In genomic region chr10:3948843-3949242, GRCh38 we compare ENCODE assay signal across 8 cellular contexts.
DNase-seq lines count a peak whose midpoint lies in the region; TF ChIP-seq lines count a peak whose summit lies in the region.

No MANE protein-coding gene starts in this region.

- no peak overlapping the region for H3K9ac ChIP-seq in colonic mucosa (ENCODE audit: low read depth in 2 of 2, low read length in 2 of 2)

- DNase-seq in MG63 (peak; percentile 39), mesothelial cell of epicardium (ENCODE audit: low spot score in 2 of 2, unreplicated experiment in 2 of 2) (no peak), C1 segment of cervical spinal cord (lab: John Stamatoyannopoulos, UW) (no peak), HAP-1 (ENCODE audit: low spot score in 2 of 2) (no peak), colonic mucosa (no peak)
- DNase-seq in activated CD4-positive, alpha-beta T cell treated with anti-CD3 and anti-CD28 coated beads, Interleukin-2, amount 10 ng/mL, durations not matched to agents 24 days and 14 days: peak; percentile 92
- DNase-seq in effector CD8-positive, alpha-beta T cell (lab: John Stamatoyannopoulos, UW): peak; percentile 2
- DNase-seq in stimulated activated CD4-positive, alpha-beta T cell treated with anti-CD3 and anti-CD28 coated beads, TNF-alpha, amount 100 ng/mL, for 1 hour (ENCODE audit: low read depth in 3 of 3, low spot score in 1 of 3): peak in 2 of 3 donors; percentile 43 to 66

- TF ChIP-seq CTCF in mesothelial cell of epicardium (IDR thresholded peaks at IDR 0.05; ENCODE audit: unreplicated experiment) (no peak), colonic mucosa (IDR thresholded peaks at IDR 0.05) (no peak)

- peak overlapping the region; percentile 50 for H3K4me3 Mint-ChIP-seq in activated CD4-positive, alpha-beta T cell treated with anti-CD3 and anti-CD28 coated beads, Interleukin-2, amount 10 ng/mL, durations not matched to agents 24 days and 14 days
- H3K4me3 Mint-ChIP-seq in mesothelial cell of epicardium: no peak overlapping the region

- H3K36me3 ChIP-seq in MG63: no peaks in the 10 kb centered on the region
- H3K36me3 ChIP-seq in HAP-1 (replicated peaks): no peaks in the 10 kb centered on the region
- H3K36me3 ChIP-seq in colonic mucosa: no peaks in the 10 kb centered on the region

- H3K36me3 Mint-ChIP-seq in activated CD4-positive, alpha-beta T cell treated with anti-CD3 and anti-CD28 coated beads, Interleukin-2, amount 10 ng/mL, durations not matched to agents 24 days and 14 days (ENCODE audit: low read depth): peaks cover 5% of the 10 kb centered on the region
- H3K36me3 Mint-ChIP-seq in mesothelial cell of epicardium: no peaks in the 10 kb centered on the region

- peak overlapping the region; percentile 90 for H3K27ac Mint-ChIP-seq in activated CD4-positive, alpha-beta T cell treated with anti-CD3 and anti-CD28 coated beads, Interleukin-2, amount 10 ng/mL, durations not matched to agents 24 days and 14 days
- no peak overlapping the region for H3K27ac Mint-ChIP-seq in mesothelial cell of epicardium

- H3K9me3 ChIP-seq in MG63: no peaks in the 10 kb centered on the region
- H3K9me3 ChIP-seq in HAP-1: no peaks in the 10 kb centered on the region; the same call in 1 of the 2 replicates
- H3K9me3 ChIP-seq in colonic mucosa: no peaks in the 10 kb centered on the region

- intact Hi-C loops in activated CD4-positive, alpha-beta T cell treated with anti-CD3 and anti-CD28 coated beads, Interleukin-2, amount 10 ng/mL, durations not matched to agents 24 days and 14 days (cut with micrococcal nuclease): loop anchor here (2.0 to 5.0 kb wide), 3 partner anchors 24 to 703 kb away; no protein-coding TSS in a partner anchor
- intact Hi-C loops in colonic mucosa (cut with DNase I): no loop called here

- H3K4me1 ChIP-seq in HAP-1 (no peaks in the 10 kb centered on the region), colonic mucosa (no peaks in the 10 kb centered on the region)

- H3K9me3 Mint-ChIP-seq in activated CD4-positive, alpha-beta T cell treated with anti-CD3 and anti-CD28 coated beads, Interleukin-2, amount 10 ng/mL, durations not matched to agents 24 days and 14 days: peaks cover 10% of the 10 kb centered on the region
- H3K9me3 Mint-ChIP-seq in mesothelial cell of epicardium: no peaks in the 10 kb centered on the region

- peaks cover 49% of the 10 kb centered on the region for H3K4me1 Mint-ChIP-seq in activated CD4-positive, alpha-beta T cell treated with anti-CD3 and anti-CD28 coated beads, Interleukin-2, amount 10 ng/mL, durations not matched to agents 24 days and 14 days
- peaks cover 12% of the 10 kb centered on the region for H3K4me1 Mint-ChIP-seq in mesothelial cell of epicardium

- H3K27ac ChIP-seq in colonic mucosa: no peak overlapping the region

- H3K4me3 ChIP-seq in MG63 (no peak overlapping the region), HAP-1 (no peak overlapping the region), colonic mucosa (no peak overlapping the region)

- H3K27me3 Mint-ChIP-seq in activated CD4-positive, alpha-beta T cell treated with anti-CD3 and anti-CD28 coated beads, Interleukin-2, amount 10 ng/mL, durations not matched to agents 24 days and 14 days: no peaks in the 10 kb centered on the region
- H3K27me3 Mint-ChIP-seq in mesothelial cell of epicardium (ENCODE audit: low read depth): no peaks in the 10 kb centered on the region

- no peaks in the 10 kb centered on the region for H3K27me3 ChIP-seq in MG63
- no peaks in the 10 kb centered on the region for H3K27me3 ChIP-seq in HAP-1 (ENCODE audit: low read depth)
- H3K27me3 ChIP-seq in colonic mucosa: no peaks in the 10 kb centered on the region

- in situ Hi-C loops in HAP-1 (cut with MboI; ENCODE audit: low sequenced_read_pairs): no loop called here

Comparison
In these comparisons a context has a peak if more than half of its experiments do, and no peak if none do; other contexts are left out.
1. DNase-seq: peak in MG63 (single experiment), activated CD4-positive, alpha-beta T cell treated with anti-CD3 and anti-CD28 coated beads, Interleukin-2, amount 10 ng/mL, durations not matched to agents 24 days and 14 days (single experiment), effector CD8-positive, alpha-beta T cell (single experiment) and stimulated activated CD4-positive, alpha-beta T cell treated with anti-CD3 and anti-CD28 coated beads, TNF-alpha, amount 100 ng/mL, for 1 hour (2 of 3); none in mesothelial cell of epicardium (0 of 2), C1 segment of cervical spinal cord (0 of 14), HAP-1 (0 of 2) and colonic mucosa (single experiment).